In genomic region chr3:154571827-154572226, GRCh38 we compare ENCODE assay signal across 23 cellular contexts.
"Had no signal": no experiment of that assay in that cellular context is flagged by ENCODE, and none has a peak within 500 bp of the region (broad histone marks: within the 10 kb centered on the region; RNA-seq: fewer than 3 reads in every experiment).

No MANE protein-coding gene starts in this region.

- DNase-seq: activated CD4-positive, alpha-beta T cell treated with anti-CD3 and anti-CD28 coated beads, Interleukin-2, amount 10 ng/mL, durations not matched to agents 24 days and 14 days; activated CD4-positive, alpha-beta T cell treated with anti-CD3 and anti-CD28 coated beads, Interleukin-2, amount 50 U/mL, for 48 hours; activated CD4-positive, CD25-positive, alpha-beta regulatory T cell treated with anti-CD3 and anti-CD28 coated beads, Interleukin-2, amount 50 U/mL, for 72 hours; activated CD8-positive, alpha-beta memory T cell treated with anti-CD3 and anti-CD28 coated beads for 24 hours; activated gamma-delta T cell; activated naive CD4-positive, alpha-beta T cell treated with anti-CD3 and anti-CD28 coated beads, Interleukin-2, amount 10 ng/mL, durations not matched to agents 7 days and 5 days; activated naive CD8-positive, alpha-beta T cell treated with anti-CD3 and anti-CD28 coated beads for 36 hours; activated T-cell treated with anti-CD3 and anti-CD28 coated beads, Interleukin-2, amount 50 U/mL, for 4 hours; brain microvascular endothelial cell; KG1; NCI-H1048; NCI-H1694 treated with DMSO at 0.1 percent for 48 hours; NCI-H2029 treated with DMSO at 0.1 percent for 48 hours; NCI-H2227 treated with DMSO at 0.1 percent for 48 hours; NCI-H446 treated with DMSO at 0.1 percent for 48 hours; NCI-H524 treated with DMSO at 0.1 percent for 48 hours; NCI-H748 treated with DMSO at 0.1 percent for 48 hours; NK-92 treated with Interleukin-12 subunit alpha and Interleukin-12 subunit beta, amount 100 ng/mL, for 24 hours; Peyer's patch; Right ventricle myocardium superior; SJCRH30 had no signal

- H3K36me3 ChIP-seq: brain microvascular endothelial cell, cardiac muscle cell, Peyer's patch, SJCRH30 had no signal

- H3K4me3 ChIP-seq: cardiac muscle cell, Peyer's patch, SJCRH30 had no signal

- H3K27me3 ChIP-seq: brain microvascular endothelial cell, cardiac muscle cell, Peyer's patch, SJCRH30 had no signal

- H3K9me3 ChIP-seq: Peyer's patch, SJCRH30 had no signal

- H3K27ac ChIP-seq: brain microvascular endothelial cell, cardiac muscle cell, Peyer's patch, RWPE1, SJCRH30 had no signal

- H3K4me1 ChIP-seq: Peyer's patch, SJCRH30 had no signal
